ENCODE assay signal across 8 cellular contexts in genomic region chr18:3650521-3651042, GRCh38.
A peak's percentile ranks its signal among the peaks of the same experiment; 100 is the strongest.
DNase-seq lines count a peak whose midpoint lies in the region; FAIRE-seq and TF ChIP-seq lines count a peak whose summit lies in the region.
"Not testable (repeated sequence)": the region's sequence is repeated elsewhere in the genome, so short reads cannot be mapped to it uniquely, and the experiment has no call there.

No MANE protein-coding gene starts in this region.

- H3K36me3 Mint-ChIP-seq in astrocyte (ENCODE audit: low read depth, unreplicated experiment) = not testable (repeated sequence)

- H2AFZ ChIP-seq in astrocyte (ENCODE audit: low read depth, low read length); trophoblast cell (ENCODE audit: insufficient read depth, low read length, poor library complexity): not testable (repeated sequence)
- peak overlapping the region; percentile 23 for H2AFZ ChIP-seq in endothelial cell of umbilical vein (ENCODE audit: low read depth, low read length)

- H4K20me1 ChIP-seq in astrocyte (ENCODE audit: insufficient read depth, low read length); endothelial cell of umbilical vein (replicated peaks; ENCODE audit: control insufficient read depth, extremely low read depth, insufficient read depth, low read length): not testable (repeated sequence)

- not testable (repeated sequence) for H3K9ac ChIP-seq in astrocyte (ENCODE audit: low read length); trophoblast cell (ENCODE audit: low read length)
- H3K9ac ChIP-seq in endothelial cell of umbilical vein (replicated peaks; ENCODE audit: extremely low read depth, insufficient read depth, low read length) = peak overlapping the region; percentile 27

- H3K4me1 Mint-ChIP-seq in astrocyte (ENCODE audit: low read depth, unreplicated experiment) = peaks cover 34% of the 10 kb centered on the region

- not testable (repeated sequence) for H3K9me1 ChIP-seq in endothelial cell of umbilical vein (replicated peaks; ENCODE audit: control insufficient read depth, extremely low read depth, insufficient read depth, low read length)

- not testable (repeated sequence) for H4K12ac ChIP-seq in trophoblast cell (ENCODE audit: low read depth, low read length)

- TF ChIP-seq CTCF in astrocyte (IDR thresholded peaks at IDR 0.05; ENCODE audit: insufficient read depth, low read depth, low read length); endothelial cell of umbilical vein (IDR thresholded peaks at IDR 0.05; ENCODE audit: extremely low read depth in 1 of 2, insufficient read depth in 1 of 2, low read depth in 1 of 2, low read length in 2 of 2): not testable (repeated sequence)

- BruUV-seq in endothelial cell of umbilical vein (replicated peaks; lab: Mats Ljungman, UMichigan) = not testable (repeated sequence)

- H3K27me3 Mint-ChIP-seq in astrocyte (ENCODE audit: low read depth, unreplicated experiment) = not testable (repeated sequence)

- CTCF ChIA-PET in endothelial cell of umbilical vein (lab: Charles Lee) = interaction anchor here (0.7 to 1.0 kb wide), 2 partner anchors 15 to 65 kb away, joined by 3 read pairs; no protein-coding TSS in a partner anchor

- H2BK12ac ChIP-seq in trophoblast cell (ENCODE audit: low read length) = peak overlapping the region; percentile 53

- dilution Hi-C loops in endothelial cell of umbilical vein (cut with MboI; ENCODE audit: extremely low pct_ligation_motif_present, low sequenced_read_pairs) = not testable (repeated sequence)

- FAIRE-seq in astrocyte (lab: Jason Lieb, UNC) = not testable (repeated sequence)
- peak; percentile 42 for FAIRE-seq in endothelial cell of umbilical vein (lab: Jason Lieb, UNC)

- not testable (repeated sequence) for H4K91ac ChIP-seq in trophoblast cell (ENCODE audit: low read depth, low read length)

- not testable (repeated sequence) for H3K36me3 ChIP-seq in SJSA1; astrocyte (ENCODE audit: insufficient read depth, low read length); endothelial cell of umbilical vein (ENCODE audit: control insufficient read depth in 2 of 2, extremely low read depth in 1 of 2, insufficient read depth in 2 of 2, low read length in 2 of 2); trophoblast cell (ENCODE audit: control insufficient read depth in 1 of 2, insufficient read depth in 2 of 2, low read length in 2 of 2)

- H3K79me1 ChIP-seq in trophoblast cell (ENCODE audit: low read length) = peaks cover 19% of the 10 kb centered on the region

- not testable (repeated sequence) for H3K27me3 ChIP-seq in SJSA1 (replicated peaks); astrocyte (ENCODE audit: insufficient read depth, low read length); endothelial cell of umbilical vein (ENCODE audit: control insufficient read depth in 2 of 2, insufficient read depth in 2 of 2, low read length in 2 of 2); trophoblast cell (ENCODE audit: insufficient read depth, low read length)

- POLR2A ChIA-PET in endothelial cell of umbilical vein (lab: Charles Lee) = interaction anchor here (0.6 kb wide), 1 partner anchor 56 kb away, joined by 5 read pairs; no protein-coding TSS in a partner anchor

- peaks cover 64% of the 10 kb centered on the region for H3K4me1 ChIP-seq in SJSA1 (replicated peaks)
- H3K4me1 ChIP-seq in astrocyte (ENCODE audit: insufficient read depth, low read length) = peaks cover 40% of the 10 kb centered on the region
- H3K4me1 ChIP-seq in endothelial cell of umbilical vein (ENCODE audit: control insufficient read depth, extremely low read depth, insufficient read depth, low read length) = peaks cover 46% of the 10 kb centered on the region
- peaks cover 15 to 35% of the 10 kb centered on the region in 2 experiments for H3K4me1 ChIP-seq in trophoblast cell (ENCODE audit: control insufficient read depth in 1 of 2, insufficient read depth in 2 of 2, low read length in 2 of 2)

- not testable (repeated sequence) for H3K18ac ChIP-seq in trophoblast cell (ENCODE audit: low read length)

- H3K27ac ChIP-seq in SJSA1 (peak overlapping the region; percentile 91), astrocyte (ENCODE audit: low read depth, low read length) (peak overlapping the region; percentile 76), endothelial cell of umbilical vein (ENCODE audit: insufficient read depth, low read depth, low read length) (peak overlapping the region; percentile 66)
- H3K27ac ChIP-seq in trophoblast cell (ENCODE audit: low read depth, low read length) = not testable (repeated sequence)

- H3K4me2 ChIP-seq in astrocyte (ENCODE audit: low read length) = peak overlapping the region; percentile 35
- H3K4me2 ChIP-seq in endothelial cell of umbilical vein (ENCODE audit: insufficient read depth, low read length) = peak overlapping the region; percentile 59
- not testable (repeated sequence) for H3K4me2 ChIP-seq in trophoblast cell (ENCODE audit: low read length)

- not testable (repeated sequence) for H3K23ac ChIP-seq in trophoblast cell (ENCODE audit: low read length)

- H3K4ac ChIP-seq in trophoblast cell (ENCODE audit: low read depth, low read length) = not testable (repeated sequence)

- H3K4me3 ChIP-seq in SJSA1; astrocyte (ENCODE audit: insufficient read depth, low read depth, low read length); endothelial cell of umbilical vein (replicated peaks in 1 of 3; ENCODE audit: insufficient read depth in 1 of 3, low read depth in 1 of 3, low read length in 3 of 3); trophoblast cell (ENCODE audit: low read depth, low read length): not testable (repeated sequence)

- intact Hi-C loops in endothelial cell of umbilical vein (cut with micrococcal nuclease) = not testable (repeated sequence)

- not testable (repeated sequence) for H2AK5ac ChIP-seq in trophoblast cell (ENCODE audit: low read length)

- not testable (repeated sequence) for H3K79me2 ChIP-seq in astrocyte (ENCODE audit: insufficient read depth, low read length); endothelial cell of umbilical vein (ENCODE audit: control insufficient read depth, insufficient read depth, low read length); trophoblast cell (ENCODE audit: control insufficient read depth, insufficient read depth, low read length, poor library complexity)

- H4K8ac ChIP-seq in trophoblast cell (ENCODE audit: low read depth, low read length) = not testable (repeated sequence)

- in situ Hi-C loops in KBM-7 (cut with MboI; ENCODE audit: low pct_unique_long_range_greater_than_20kb, low sequenced_read_pairs) = loop anchor here (25.0 kb wide), 1 partner anchor 363 kb away; no protein-coding TSS in a partner anchor

- H3K9me3 Mint-ChIP-seq in astrocyte (ENCODE audit: unreplicated experiment) = not testable (repeated sequence)

- H3K4me3 Mint-ChIP-seq in astrocyte (ENCODE audit: unreplicated experiment) = not testable (repeated sequence)

- not testable (repeated sequence) for TF ChIP-seq POLR2A in endothelial cell of umbilical vein (IDR thresholded peaks at IDR 0.05; ENCODE audit: low read depth, low read length)

- H3K27ac Mint-ChIP-seq in astrocyte (ENCODE audit: unreplicated experiment) = peak overlapping the region; percentile 78

- DNase-seq in A172 (ENCODE audit: low spot score) (peak; percentile 80), EH (ENCODE audit: low read depth) (peak; percentile 44), KBM-7 (peak; percentile 42), SJSA1 (ENCODE audit: low read depth in 1 of 2, low spot score in 2 of 2) (peak; percentile 86 to 90), astrocyte (ENCODE audit: low read depth) (peak; percentile 60), endothelial cell of umbilical vein (ENCODE audit: low read depth, low spot score) (peak; percentile 39), iris pigment epithelial cell (ENCODE audit: low read depth) (peak; percentile 72)
- DNase-seq in trophoblast cell = not testable (repeated sequence)

- H2BK120ac ChIP-seq in trophoblast cell (ENCODE audit: insufficient read depth, low read length, poor library complexity) = peak overlapping the region; percentile 43

- not testable (repeated sequence) for H3K14ac ChIP-seq in trophoblast cell (ENCODE audit: low read length)

- not testable (repeated sequence) for H2BK5ac ChIP-seq in trophoblast cell (ENCODE audit: low read depth, low read length, poor library complexity)

- no CpG with 5 or more reads among the region's 9 CpGs for WGBS in trophoblast cell (ENCODE audit: extremely low coverage, insufficient coverage, insufficient read length)

- not testable (repeated sequence) for H3K9me3 ChIP-seq in SJSA1 (replicated peaks); astrocyte (ENCODE audit: insufficient read depth, low read depth, low read length); endothelial cell of umbilical vein (replicated peaks; ENCODE audit: control insufficient read depth, insufficient read depth, low read length); trophoblast cell (ENCODE audit: insufficient read depth, low read depth, low read length)

TF ChIP-seq in endothelial cell of umbilical vein, 7 proteins besides CTCF, POLR2A, EP300 and RAD21:
- TF ChIP-seq GATA2 (IDR thresholded peaks at IDR 0.05; ENCODE audit: insufficient read depth, insufficient read length, low read depth, low read length) = peak; percentile 69
